Comparison of ENCODE assay signal across 8 cellular contexts in genomic region chr15:25508369-25509002, GRCh38.
DNase-seq lines count a peak whose midpoint lies in the region; ATAC-seq and TF ChIP-seq lines count a peak whose summit lies in the region.

No MANE protein-coding gene starts in this region.

- peak; percentile 55 for TF ChIP-seq CTCF in GM12864 (IDR thresholded peaks at IDR 0.05; ENCODE audit: low read depth, low read length, missing control alignments)
- TF ChIP-seq CTCF in gastroesophageal sphincter (IDR thresholded peaks at IDR 0.05) = peak; percentile 58 to 81 (median 76)
- TF ChIP-seq CTCF in spleen (IDR thresholded peaks at IDR 0.05 in 8 of 11, conservative IDR thresholded peaks at IDR 0.05 in 3 of 11) = peak in 10 of 11 experiments; percentile 23 to 73 (median 58)

- H3K36me3 ChIP-seq in SJCRH30 (no peaks in the 10 kb centered on the region), gastroesophageal sphincter (no peaks in the 10 kb centered on the region), spleen (no peaks in the 10 kb centered on the region)

- TF ChIP-seq POLR2A in gastroesophageal sphincter (IDR thresholded peaks at IDR 0.05) (no peak), spleen (IDR thresholded peaks at IDR 0.05) (no peak)

- H3K27ac ChIP-seq in SJCRH30 = no peak overlapping the region
- H3K27ac ChIP-seq in gastroesophageal sphincter = no peak overlapping the region
- H3K27ac ChIP-seq in spleen = no peak overlapping the region

- intact Hi-C loops in spleen (cut with DNase I; ENCODE audit: low total_unique reads) = loop anchor here (10.0 kb wide), 2 partner anchors 756 to 1864 kb away; partner anchors contain the start of gene MAGEL2

- no peak overlapping the region for H3K4me3 ChIP-seq in GM12864 (ENCODE audit: low read depth, low read length)
- H3K4me3 ChIP-seq in SJCRH30 = no peak overlapping the region
- no peak overlapping the region for H3K4me3 ChIP-seq in gastroesophageal sphincter
- H3K4me3 ChIP-seq in spleen = no peak overlapping the region

- peaks cover under 1% of the 10 kb centered on the region; the same call in 1 of the 2 replicates for H3K9me3 ChIP-seq in SJCRH30 (replicated peaks)
- no peaks in the 10 kb centered on the region for H3K9me3 ChIP-seq in gastroesophageal sphincter
- H3K9me3 ChIP-seq in spleen = no peaks in the 10 kb centered on the region

- H3K4me1 ChIP-seq in SJCRH30 (peaks cover 11% of the 10 kb centered on the region), gastroesophageal sphincter (no peaks in the 10 kb centered on the region), spleen (peaks cover 0 to 3% (median 0%) of the 10 kb centered on the region in 6 donors)

- no peak for TF ChIP-seq EP300 in gastroesophageal sphincter (IDR thresholded peaks at IDR 0.05)

- H3K27me3 ChIP-seq in SJCRH30 (no peaks in the 10 kb centered on the region), gastroesophageal sphincter (no peaks in the 10 kb centered on the region), spleen (replicated peaks in 1 of 7) (no peaks in the 10 kb centered on the region)

- 32 to 44% methylated on average over 3 of the region's 3 CpGs for WGBS in gastroesophageal sphincter (ENCODE audit: low coverage in 1 of 2), 2 donors
- 54 to 64% (median 61%) methylated on average over 3 of the region's 3 CpGs for WGBS in spleen, 5 donors

- DNase-seq in AG08396 (ENCODE audit: low spot score) (peak; percentile 51), GM12864 (ENCODE audit: low read depth) (no peak), SJCRH30 (peak; percentile 24 to 66), spleen (no peak), HK-2 (ENCODE audit: unreplicated experiment) (no peak)

- ATAC-seq in gastroesophageal sphincter (no peak), HG02610 (IDR thresholded peaks at IDR 0.05; ENCODE audit: unreplicated experiment) (no peak), esophagus mucosa (no peak)

Comparison
In these comparisons a context has a peak if more than half of its experiments do, and no peak if none do; other contexts are left out.
1. DNase-seq: peak in AG08396 (single experiment) and SJCRH30 (2 of 2); none in GM12864 (single experiment), spleen (single experiment) and HK-2 (single experiment).
2. Peak in every context shown above with its lines, with median percentiles within 50 percentile points of each other: CTCF ChIP-seq.